ENCODE assay signal across 8 cellular contexts in genomic region chr7:40551685-40552576, GRCh38.
A peak's percentile ranks its signal among the peaks of the same experiment; 100 is the strongest.
DNase-seq lines count a peak whose midpoint lies in the region; ATAC-seq and TF ChIP-seq lines count a peak whose summit lies in the region.

No MANE protein-coding gene starts in this region.

- no peak overlapping the region for H3K4me3 ChIP-seq in AG09309 (ENCODE audit: control insufficient read depth, low read depth, low read length)

- H3K27ac ChIP-seq in RWPE1, result no peak overlapping the region

- H3K27me3 Mint-ChIP-seq in activated CD8-positive, alpha-beta T cell treated with anti-CD3 and anti-CD28 coated beads, Interleukin-2, amount 10 ng/mL, durations not matched to agents 7 days and 5 days (ENCODE audit: low read depth), result no peaks in the 10 kb centered on the region
- no peaks in the 10 kb centered on the region for H3K27me3 Mint-ChIP-seq in natural killer cell treated with Interleukin-12 subunit alpha and Interleukin-12 subunit beta and Interleukin-15 and Interleukin-18, amount 100 ng/mL, for 72 hours

- no peaks in the 10 kb centered on the region for H3K36me3 Mint-ChIP-seq in activated CD8-positive, alpha-beta T cell treated with anti-CD3 and anti-CD28 coated beads, Interleukin-2, amount 10 ng/mL, durations not matched to agents 7 days and 5 days (ENCODE audit: low read depth)
- no peaks in the 10 kb centered on the region for H3K36me3 Mint-ChIP-seq in natural killer cell treated with Interleukin-12 subunit alpha and Interleukin-12 subunit beta and Interleukin-15 and Interleukin-18, amount 100 ng/mL, for 72 hours

- H3K27ac Mint-ChIP-seq in activated CD8-positive, alpha-beta T cell treated with anti-CD3 and anti-CD28 coated beads, Interleukin-2, amount 10 ng/mL, durations not matched to agents 7 days and 5 days, result no peak overlapping the region
- H3K27ac Mint-ChIP-seq in natural killer cell treated with Interleukin-12 subunit alpha and Interleukin-12 subunit beta and Interleukin-15 and Interleukin-18, amount 100 ng/mL, for 72 hours, result no peak overlapping the region

- CTCF ChIA-PET in activated CD8-positive, alpha-beta T cell treated with anti-CD3 and anti-CD28 coated beads, Interleukin-2, amount 10 ng/mL, durations not matched to agents 7 days and 5 days (lab: Charles Lee), result no interaction called here
- CTCF ChIA-PET in RWPE1 (lab: Yijun Ruan, JAX), result interaction anchor here (0.5 kb wide), 1 partner anchor 939 kb away, joined by 3 read pairs; no protein-coding TSS in a partner anchor

- TF ChIP-seq CTCF in AG09309 (IDR thresholded peaks at IDR 0.05; ENCODE audit: control insufficient read depth, insufficient read depth, low read depth, low read length, missing control alignments) (no peak), RWPE1 (conservative IDR thresholded peaks at IDR 0.05; ENCODE audit: low read depth) (no peak)

- ATAC-seq in GM19395 (IDR thresholded peaks at IDR 0.05; ENCODE audit: unreplicated experiment) (peak; percentile 85), HG03432 (IDR thresholded peaks at IDR 0.05; ENCODE audit: unreplicated experiment) (peak; percentile 87)
- ATAC-seq in activated CD8-positive, alpha-beta T cell treated with anti-CD3 and anti-CD28 coated beads, Interleukin-2, amount 10 ng/mL, durations not matched to agents 7 days and 5 days, result peak; percentile 27
- ATAC-seq in natural killer cell treated with Interleukin-12 subunit alpha and Interleukin-12 subunit beta and Interleukin-15 and Interleukin-18, amount 100 ng/mL, for 72 hours, result peak; percentile 80 to 84

- POLR2A ChIA-PET in activated CD8-positive, alpha-beta T cell treated with anti-CD3 and anti-CD28 coated beads, Interleukin-2, amount 10 ng/mL, durations not matched to agents 7 days and 5 days (lab: Charles Lee), result no interaction called here
- POLR2A ChIA-PET in RWPE1 (lab: Yijun Ruan, JAX; ENCODE audit: low non-redundant PET), result no interaction called here

- DNase-seq in AG09309 (ENCODE audit: low read depth) (peak; percentile 70), cerebellum (ENCODE audit: low spot score) (no peak), SHP77 (lab: John Stamatoyannopoulos, UW) (no peak), RWPE1 (ENCODE audit: low spot score) (no peak)
- no peak for DNase-seq in activated CD8-positive, alpha-beta T cell treated with anti-CD3 and anti-CD28 coated beads, Interleukin-2, amount 10 ng/mL, durations not matched to agents 7 days and 5 days
- DNase-seq in natural killer cell treated with Interleukin-12 subunit alpha and Interleukin-12 subunit beta and Interleukin-15 and Interleukin-18, amount 100 ng/mL, for 72 hours (ENCODE audit: low spot score), result no peak

- H3K4me1 Mint-ChIP-seq in activated CD8-positive, alpha-beta T cell treated with anti-CD3 and anti-CD28 coated beads, Interleukin-2, amount 10 ng/mL, durations not matched to agents 7 days and 5 days (ENCODE audit: low read depth), result peaks cover 10% of the 10 kb centered on the region
- peaks cover 0 to 5% of the 10 kb centered on the region in 2 donors for H3K4me1 Mint-ChIP-seq in natural killer cell treated with Interleukin-12 subunit alpha and Interleukin-12 subunit beta and Interleukin-15 and Interleukin-18, amount 100 ng/mL, for 72 hours (ENCODE audit: low read depth in 2 of 2)

- no peak overlapping the region for H3K4me3 Mint-ChIP-seq in activated CD8-positive, alpha-beta T cell treated with anti-CD3 and anti-CD28 coated beads, Interleukin-2, amount 10 ng/mL, durations not matched to agents 7 days and 5 days
- H3K4me3 Mint-ChIP-seq in natural killer cell treated with Interleukin-12 subunit alpha and Interleukin-12 subunit beta and Interleukin-15 and Interleukin-18, amount 100 ng/mL, for 72 hours, result no peak overlapping the region

- no peaks in the 10 kb centered on the region for H3K9me3 Mint-ChIP-seq in activated CD8-positive, alpha-beta T cell treated with anti-CD3 and anti-CD28 coated beads, Interleukin-2, amount 10 ng/mL, durations not matched to agents 7 days and 5 days (ENCODE audit: insufficient read depth)
- H3K9me3 Mint-ChIP-seq in natural killer cell treated with Interleukin-12 subunit alpha and Interleukin-12 subunit beta and Interleukin-15 and Interleukin-18, amount 100 ng/mL, for 72 hours, result peaks cover 3% of the 10 kb centered on the region

Comparison
In these comparisons a context has a peak if more than half of its experiments do, and no peak if none do; other contexts are left out.
1. ATAC-seq: peak in every context shown above with its lines; median percentile 87 in HG03432; 85 in GM19395; 82 in natural killer cell treated with Interleukin-12 subunit alpha and Interleukin-12 subunit beta and Interleukin-15 and Interleukin-18, amount 100 ng/mL, for 72 hours; 27 in activated CD8-positive, alpha-beta T cell treated with anti-CD3 and anti-CD28 coated beads, Interleukin-2, amount 10 ng/mL, durations not matched to agents 7 days and 5 days.